1 cellular context compared by ENCODE assay signal in the genomic region with DNA sequence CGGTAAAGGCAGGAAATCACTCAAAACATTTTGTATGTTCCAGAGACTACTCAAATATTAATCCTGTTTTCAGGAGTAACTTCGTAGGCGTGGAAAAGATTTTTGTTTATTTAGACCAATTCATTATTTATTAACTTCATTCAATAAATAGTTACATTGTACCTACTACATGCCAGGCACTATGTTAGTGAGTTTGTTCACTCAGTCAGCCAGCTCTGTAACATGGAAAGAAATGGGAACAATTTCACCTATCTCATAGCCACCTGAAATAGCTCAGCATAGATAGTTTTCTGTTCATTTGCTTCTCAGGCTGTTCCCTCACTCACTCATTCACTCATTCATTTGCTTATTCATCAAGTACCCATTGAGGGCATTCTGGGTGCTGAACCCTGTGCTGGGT.
TF ChIP-seq lines count a peak whose summit lies in the region.

No MANE protein-coding gene starts in this region.

TF ChIP-seq in H1, 55 proteins besides CTCF, POLR2A, EP300 and RAD21:
- TF ChIP-seq RBBP5 (IDR thresholded peaks at IDR 0.05; ENCODE audit: borderline replicate concordance, low read depth, low read length) = no peak
- no peak for TF ChIP-seq SP4 (IDR thresholded peaks at IDR 0.05; ENCODE audit: low read length)
- TF ChIP-seq YY1 (IDR thresholded peaks at IDR 0.05; ENCODE audit: low read depth, low read length) = no peak
- TF ChIP-seq BCL11A (IDR thresholded peaks at IDR 0.05; ENCODE audit: low read depth in 2 of 2, low read length in 2 of 2) = no peak
- TF ChIP-seq ATF3 (IDR thresholded peaks at IDR 0.05; ENCODE audit: insufficient read depth, low read depth, low read length) = no peak
- no peak for TF ChIP-seq ASH2L (IDR thresholded peaks at IDR 0.05; ENCODE audit: low read length)
- TF ChIP-seq TCF12 (IDR thresholded peaks at IDR 0.05; ENCODE audit: low read depth, low read length) = no peak
- no peak for TF ChIP-seq FOSL1 (IDR thresholded peaks at IDR 0.05; ENCODE audit: insufficient read depth, low read depth, low read length)
- TF ChIP-seq NRF1 (IDR thresholded peaks at IDR 0.05; ENCODE audit: low read depth, low read length) = no peak
- no peak for TF ChIP-seq RXRA (IDR thresholded peaks at IDR 0.05; ENCODE audit: insufficient read depth, low read depth, low read length)
- TF ChIP-seq JUN (IDR thresholded peaks at IDR 0.05; ENCODE audit: low read depth, low read length) = no peak
- no peak for TF ChIP-seq NANOG (IDR thresholded peaks at IDR 0.05; ENCODE audit: insufficient read depth, low read depth, low read length, poor library complexity, severe bottlenecking)
- no peak for TF ChIP-seq CBX5 (IDR thresholded peaks at IDR 0.05; ENCODE audit: low read depth, low read length)
- no peak for TF ChIP-seq POU5F1 (IDR thresholded peaks at IDR 0.05; ENCODE audit: low read depth, low read length)
- TF ChIP-seq KDM1A (IDR thresholded peaks at IDR 0.05; ENCODE audit: borderline replicate concordance, low read length) = no peak
- TF ChIP-seq HDAC2 (IDR thresholded peaks at IDR 0.05; ENCODE audit: borderline replicate concordance in 1 of 2, low read depth in 2 of 2, low read length in 2 of 2) = no peak
- no peak for TF ChIP-seq CTBP2 (IDR thresholded peaks at IDR 0.05; ENCODE audit: borderline replicate concordance, insufficient read depth, insufficient read length, low read length)
